1 cellular context compared by ENCODE assay signal in the genomic region with DNA sequence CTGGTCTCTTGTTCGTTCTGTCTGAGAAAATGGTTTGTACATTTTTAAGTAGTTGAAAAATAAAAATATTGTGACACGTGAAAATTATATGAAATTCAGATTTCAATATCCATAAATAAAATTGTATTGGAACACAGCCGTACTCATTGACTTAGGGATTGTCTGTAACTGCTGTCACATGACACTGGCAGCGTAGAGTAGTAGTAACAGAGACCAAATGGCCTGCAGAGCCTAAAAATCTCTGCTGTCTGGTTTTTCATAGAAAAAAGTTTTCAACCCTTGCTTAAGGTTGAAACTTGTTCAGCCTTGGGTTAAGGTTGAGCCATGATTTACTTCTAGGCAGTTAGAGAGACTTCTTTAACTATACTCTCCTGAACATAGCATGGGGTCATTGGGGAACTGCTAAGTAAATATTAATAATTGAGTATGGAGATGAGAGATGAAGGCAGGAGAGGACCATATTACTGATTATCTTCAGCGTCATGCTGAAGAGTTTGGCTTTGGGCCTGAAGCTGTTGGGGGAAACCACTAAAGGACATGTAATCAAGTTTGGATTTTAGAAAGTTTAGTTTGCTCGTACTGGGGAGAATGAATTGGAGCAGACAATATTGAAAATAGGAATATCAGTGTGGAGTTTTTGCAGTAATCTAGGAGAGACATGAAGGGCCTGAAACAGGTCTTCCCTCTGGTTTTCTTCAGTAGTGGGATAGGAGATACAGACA.
TF ChIP-seq lines count a peak whose summit lies in the region.

No MANE protein-coding gene starts in this region.

TF ChIP-seq in SK-N-SH, 30 proteins besides CTCF, POLR2A, EP300 and RAD21 (continued from another document):
- TF ChIP-seq FOXM1 (IDR thresholded peaks at IDR 0.05; ENCODE audit: low read depth) = no peak
- no peak for TF ChIP-seq TAF1 (IDR thresholded peaks at IDR 0.05; ENCODE audit: borderline replicate concordance, low read depth, low read length)
- TF ChIP-seq EZH2phosphoT487 (IDR thresholded peaks at IDR 0.05; ENCODE audit: borderline replicate concordance, low read depth) = no peak
- no peak for TF ChIP-seq GATA2 (CRISPR knock-in tag; IDR thresholded peaks at IDR 0.05)
- no peak; the same call in 1 of the 2 replicates for TF ChIP-seq RFX5 (IDR thresholded peaks at IDR 0.05; ENCODE audit: low read length)
- TF ChIP-seq TCF12 (IDR thresholded peaks at IDR 0.05) = no peak
- TF ChIP-seq, protein P1, sequence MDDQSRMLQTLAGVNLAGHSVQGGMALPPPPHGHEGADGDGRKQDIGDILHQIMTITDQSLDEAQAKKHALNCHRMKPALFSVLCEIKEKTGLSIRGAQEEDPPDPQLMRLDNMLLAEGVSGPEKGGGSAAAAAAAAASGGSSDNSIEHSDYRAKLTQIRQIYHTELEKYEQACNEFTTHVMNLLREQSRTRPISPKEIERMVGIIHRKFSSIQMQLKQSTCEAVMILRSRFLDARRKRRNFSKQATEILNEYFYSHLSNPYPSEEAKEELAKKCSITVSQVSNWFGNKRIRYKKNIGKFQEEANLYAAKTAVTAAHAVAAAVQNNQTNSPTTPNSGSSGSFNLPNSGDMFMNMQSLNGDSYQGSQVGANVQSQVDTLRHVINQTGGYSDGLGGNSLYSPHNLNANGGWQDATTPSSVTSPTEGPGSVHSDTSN (IDR thresholded peaks at IDR 0.05) = no peak
- TF ChIP-seq YY1 (IDR thresholded peaks at IDR 0.05; ENCODE audit: low read depth) = no peak
- TF ChIP-seq ELF1 (IDR thresholded peaks at IDR 0.05) = no peak
- TF ChIP-seq, protein P2, sequence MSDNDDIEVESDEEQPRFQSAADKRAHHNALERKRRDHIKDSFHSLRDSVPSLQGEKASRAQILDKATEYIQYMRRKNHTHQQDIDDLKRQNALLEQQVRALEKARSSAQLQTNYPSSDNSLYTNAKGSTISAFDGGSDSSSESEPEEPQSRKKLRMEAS (IDR thresholded peaks at IDR 0.05; ENCODE audit: low read depth) = no peak
- TF ChIP-seq, protein P3, sequence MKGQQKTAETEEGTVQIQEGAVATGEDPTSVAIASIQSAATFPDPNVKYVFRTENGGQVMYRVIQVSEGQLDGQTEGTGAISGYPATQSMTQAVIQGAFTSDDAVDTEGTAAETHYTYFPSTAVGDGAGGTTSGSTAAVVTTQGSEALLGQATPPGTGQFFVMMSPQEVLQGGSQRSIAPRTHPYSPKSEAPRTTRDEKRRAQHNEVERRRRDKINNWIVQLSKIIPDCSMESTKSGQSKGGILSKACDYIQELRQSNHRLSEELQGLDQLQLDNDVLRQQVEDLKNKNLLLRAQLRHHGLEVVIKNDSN (IDR thresholded peaks at IDR 0.05; ENCODE audit: borderline replicate concordance, low read depth) = no peak
- TF ChIP-seq, protein P4, sequence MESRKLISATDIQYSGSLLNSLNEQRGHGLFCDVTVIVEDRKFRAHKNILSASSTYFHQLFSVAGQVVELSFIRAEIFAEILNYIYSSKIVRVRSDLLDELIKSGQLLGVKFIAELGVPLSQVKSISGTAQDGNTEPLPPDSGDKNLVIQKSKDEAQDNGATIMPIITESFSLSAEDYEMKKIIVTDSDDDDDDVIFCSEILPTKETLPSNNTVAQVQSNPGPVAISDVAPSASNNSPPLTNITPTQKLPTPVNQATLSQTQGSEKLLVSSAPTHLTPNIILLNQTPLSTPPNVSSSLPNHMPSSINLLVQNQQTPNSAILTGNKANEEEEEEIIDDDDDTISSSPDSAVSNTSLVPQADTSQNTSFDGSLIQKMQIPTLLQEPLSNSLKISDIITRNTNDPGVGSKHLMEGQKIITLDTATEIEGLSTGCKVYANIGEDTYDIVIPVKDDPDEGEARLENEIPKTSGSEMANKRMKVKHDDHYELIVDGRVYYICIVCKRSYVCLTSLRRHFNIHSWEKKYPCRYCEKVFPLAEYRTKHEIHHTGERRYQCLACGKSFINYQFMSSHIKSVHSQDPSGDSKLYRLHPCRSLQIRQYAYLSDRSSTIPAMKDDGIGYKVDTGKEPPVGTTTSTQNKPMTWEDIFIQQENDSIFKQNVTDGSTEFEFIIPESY (IDR thresholded peaks at IDR 0.05; ENCODE audit: borderline replicate concordance, low read depth) = no peak
- TF ChIP-seq, protein P5, sequence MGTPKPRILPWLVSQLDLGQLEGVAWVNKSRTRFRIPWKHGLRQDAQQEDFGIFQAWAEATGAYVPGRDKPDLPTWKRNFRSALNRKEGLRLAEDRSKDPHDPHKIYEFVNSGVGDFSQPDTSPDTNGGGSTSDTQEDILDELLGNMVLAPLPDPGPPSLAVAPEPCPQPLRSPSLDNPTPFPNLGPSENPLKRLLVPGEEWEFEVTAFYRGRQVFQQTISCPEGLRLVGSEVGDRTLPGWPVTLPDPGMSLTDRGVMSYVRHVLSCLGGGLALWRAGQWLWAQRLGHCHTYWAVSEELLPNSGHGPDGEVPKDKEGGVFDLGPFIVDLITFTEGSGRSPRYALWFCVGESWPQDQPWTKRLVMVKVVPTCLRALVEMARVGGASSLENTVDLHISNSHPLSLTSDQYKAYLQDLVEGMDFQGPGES (IDR thresholded peaks at IDR 0.05; ENCODE audit: low read depth, low read length) = no peak
- no peak for TF ChIP-seq GABPA (IDR thresholded peaks at IDR 0.05; ENCODE audit: low read depth)
- TF ChIP-seq RXRA (IDR thresholded peaks at IDR 0.05; ENCODE audit: borderline replicate concordance, low read depth) = no peak
- TF ChIP-seq, protein P6, sequence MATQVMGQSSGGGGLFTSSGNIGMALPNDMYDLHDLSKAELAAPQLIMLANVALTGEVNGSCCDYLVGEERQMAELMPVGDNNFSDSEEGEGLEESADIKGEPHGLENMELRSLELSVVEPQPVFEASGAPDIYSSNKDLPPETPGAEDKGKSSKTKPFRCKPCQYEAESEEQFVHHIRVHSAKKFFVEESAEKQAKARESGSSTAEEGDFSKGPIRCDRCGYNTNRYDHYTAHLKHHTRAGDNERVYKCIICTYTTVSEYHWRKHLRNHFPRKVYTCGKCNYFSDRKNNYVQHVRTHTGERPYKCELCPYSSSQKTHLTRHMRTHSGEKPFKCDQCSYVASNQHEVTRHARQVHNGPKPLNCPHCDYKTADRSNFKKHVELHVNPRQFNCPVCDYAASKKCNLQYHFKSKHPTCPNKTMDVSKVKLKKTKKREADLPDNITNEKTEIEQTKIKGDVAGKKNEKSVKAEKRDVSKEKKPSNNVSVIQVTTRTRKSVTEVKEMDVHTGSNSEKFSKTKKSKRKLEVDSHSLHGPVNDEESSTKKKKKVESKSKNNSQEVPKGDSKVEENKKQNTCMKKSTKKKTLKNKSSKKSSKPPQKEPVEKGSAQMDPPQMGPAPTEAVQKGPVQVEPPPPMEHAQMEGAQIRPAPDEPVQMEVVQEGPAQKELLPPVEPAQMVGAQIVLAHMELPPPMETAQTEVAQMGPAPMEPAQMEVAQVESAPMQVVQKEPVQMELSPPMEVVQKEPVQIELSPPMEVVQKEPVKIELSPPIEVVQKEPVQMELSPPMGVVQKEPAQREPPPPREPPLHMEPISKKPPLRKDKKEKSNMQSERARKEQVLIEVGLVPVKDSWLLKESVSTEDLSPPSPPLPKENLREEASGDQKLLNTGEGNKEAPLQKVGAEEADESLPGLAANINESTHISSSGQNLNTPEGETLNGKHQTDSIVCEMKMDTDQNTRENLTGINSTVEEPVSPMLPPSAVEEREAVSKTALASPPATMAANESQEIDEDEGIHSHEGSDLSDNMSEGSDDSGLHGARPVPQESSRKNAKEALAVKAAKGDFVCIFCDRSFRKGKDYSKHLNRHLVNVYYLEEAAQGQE (IDR thresholded peaks at IDR 0.05; ENCODE audit: low read depth, low read length) = no peak
